Comparison of ENCODE assay signal across 7 cellular contexts in the genomic region with DNA sequence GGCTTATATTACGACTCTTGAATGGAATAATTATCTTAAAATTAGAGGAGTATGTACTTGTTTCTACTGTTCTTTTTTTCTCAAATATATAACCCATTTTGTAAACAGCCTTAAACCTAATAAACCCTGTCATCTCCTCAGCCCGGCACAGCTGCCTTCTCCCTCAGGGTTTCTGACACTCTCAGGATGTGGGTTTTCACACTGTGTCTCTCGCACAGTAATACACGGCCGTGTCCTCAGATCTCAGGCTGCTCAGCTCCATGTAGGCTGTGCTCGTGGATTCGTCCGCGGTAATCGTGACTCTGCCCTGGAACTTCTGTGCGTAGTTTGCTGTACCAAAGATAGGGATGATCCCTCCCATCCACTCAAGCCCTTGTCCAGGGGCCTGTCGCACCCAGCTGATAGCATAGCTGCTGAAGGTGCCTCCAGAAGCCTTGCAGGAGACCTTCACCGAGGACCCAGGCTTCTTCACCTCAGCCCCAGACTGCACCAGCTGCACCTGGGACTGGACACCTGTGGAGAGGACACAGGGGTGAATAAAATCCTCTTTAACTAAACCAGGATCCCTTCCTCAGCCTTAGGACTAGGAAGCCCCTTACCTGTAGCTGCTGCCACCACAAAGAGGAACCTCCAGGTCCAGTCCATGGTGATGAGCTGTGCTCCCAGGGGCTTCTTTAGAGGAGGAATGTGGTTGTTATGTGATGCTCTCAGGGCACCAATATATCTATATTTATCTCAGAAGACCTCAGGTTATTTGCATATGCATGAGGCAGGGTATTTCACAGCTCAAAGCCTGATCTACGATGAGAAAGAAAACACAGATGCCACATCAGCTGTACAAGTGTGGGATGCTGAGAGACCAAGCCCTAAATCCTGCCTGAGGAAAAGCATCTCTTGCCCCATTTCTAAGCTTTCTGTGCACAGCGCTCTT.
A peak's percentile ranks its signal among the peaks of the same experiment; 100 is the strongest.
DNase-seq lines count a peak whose midpoint lies in the region; ATAC-seq and TF ChIP-seq lines count a peak whose summit lies in the region.
"Not testable (repeated sequence)": the region's sequence is repeated elsewhere in the genome, so short reads cannot be mapped to it uniquely, and the experiment has no call there.

No MANE protein-coding gene starts in this region.

- H3K36me3 Mint-ChIP-seq in T-cell; activated naive CD4-positive, alpha-beta T cell treated with anti-CD3 and anti-CD28 coated beads, Interleukin-2, amount 50 U/mL, for 72 hours; natural killer cell: not testable (repeated sequence)

- DNase-seq in T-cell, result peak in 17 of 34 experiments; percentile 1 to 53 (median 26)
- peak; percentile 65 for DNase-seq in activated CD8-positive, alpha-beta memory T cell treated with anti-CD3 and anti-CD28 coated beads for 24 hours
- not testable (repeated sequence) for DNase-seq in activated naive CD4-positive, alpha-beta T cell treated with anti-CD3 and anti-CD28 coated beads, Interleukin-2, amount 50 U/mL, for 72 hours (ENCODE audit: low spot score in 2 of 2); natural killer cell

- not testable (repeated sequence) for TF ChIP-seq CTCF in natural killer cell (IDR thresholded peaks at IDR 0.05)

- POLR2A ChIA-PET in T-cell (lab: Charles Lee), result not testable (repeated sequence)

- H3K27me3 Mint-ChIP-seq in T-cell; natural killer cell (ENCODE audit: low read depth in 2 of 2): not testable (repeated sequence)

- H3K9me3 Mint-ChIP-seq in T-cell; activated naive CD4-positive, alpha-beta T cell treated with anti-CD3 and anti-CD28 coated beads, Interleukin-2, amount 50 U/mL, for 72 hours; natural killer cell: not testable (repeated sequence)

- H3K4me1 Mint-ChIP-seq in T-cell, result peaks cover 16 to 38% (median 21%) of the 10 kb centered on the region in 3 donors
- H3K4me1 Mint-ChIP-seq in natural killer cell, result peaks cover 20 to 27% of the 10 kb centered on the region in 2 donors

- peak; percentile 35 for ATAC-seq in GM18870 (IDR thresholded peaks at IDR 0.05; ENCODE audit: unreplicated experiment)
- ATAC-seq in GM21529 (IDR thresholded peaks at IDR 0.05; ENCODE audit: unreplicated experiment), result peak; percentile 52
- ATAC-seq in HG03442 (IDR thresholded peaks at IDR 0.05; ENCODE audit: unreplicated experiment), result peak; percentile 76
- peak; percentile 53 to 71 (median 69) for ATAC-seq in T-cell (replicated peaks in 1 of 4)
- ATAC-seq in activated naive CD4-positive, alpha-beta T cell treated with anti-CD3 and anti-CD28 coated beads, Interleukin-2, amount 50 U/mL, for 72 hours, result peak; percentile 27 to 39
- peak; percentile 60 to 74 (median 71) for ATAC-seq in natural killer cell

- peak overlapping the region in 1 of 2 donors; percentile 44 for H3K27ac Mint-ChIP-seq in T-cell
- not testable (repeated sequence) for H3K27ac Mint-ChIP-seq in activated naive CD4-positive, alpha-beta T cell treated with anti-CD3 and anti-CD28 coated beads, Interleukin-2, amount 50 U/mL, for 72 hours; natural killer cell

- H3K4me3 Mint-ChIP-seq in T-cell, result not testable (repeated sequence)
- H3K4me3 Mint-ChIP-seq in natural killer cell, result peak overlapping the region; percentile 40

- intact Hi-C loops in natural killer cell (cut with micrococcal nuclease), result loop anchor here (2.0 kb wide), 1 partner anchor 47 kb away; no protein-coding TSS in a partner anchor

- CTCF ChIA-PET in T-cell (lab: Charles Lee), result not testable (repeated sequence)
